ENCODE assay signal across 26 cellular contexts in the genomic region with DNA sequence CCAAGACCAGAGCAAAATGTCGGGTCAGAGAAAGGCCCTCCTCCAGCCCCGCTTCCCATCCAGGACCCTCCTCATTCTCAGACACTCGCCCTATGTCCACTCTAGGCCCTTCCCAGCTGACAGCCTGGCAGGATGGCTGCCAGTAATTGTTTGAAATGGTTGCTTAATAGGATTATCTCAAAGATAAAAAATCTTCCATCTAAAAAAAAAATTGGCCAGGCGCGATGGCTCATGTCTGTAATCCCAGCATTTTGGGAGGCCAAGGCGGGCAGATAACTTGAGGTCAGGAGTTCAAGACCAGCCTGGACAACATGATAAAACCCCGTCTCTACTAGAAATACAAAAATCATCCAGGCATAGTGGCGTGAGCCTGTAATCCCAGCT. TPM values are rescaled to one million over a fixed set of nuclear protein-coding genes. Genes with fewer than 3 reads are reported as not detected.
DNase-seq lines count a peak whose midpoint lies in the region; ATAC-seq, FAIRE-seq and TF ChIP-seq lines count a peak whose summit lies in the region.
"Had no signal": no experiment of that assay in that cellular context is flagged by ENCODE, and none has a peak within 500 bp of the region (broad histone marks: within the 10 kb centered on the region; RNA-seq: fewer than 3 reads in every experiment).

No MANE protein-coding gene starts in this region.

- no peaks in the 10 kb centered on the region for H4K20me1 ChIP-seq in HepG2 (ENCODE audit: insufficient read depth, low read length)
- H4K20me1 ChIP-seq: BLaER1 treated with 17β-estradiol and CSF1 and Interleukin-3, amounts not matched to agents 10 nM and 100 nM had no signal

- TF ChIP-seq CTCF in liver (IDR thresholded peaks at IDR 0.05; ENCODE audit: low read depth, low read length, missing input control) (no peak), HepG2 (CRISPR knock-in tag; IDR thresholded peaks at IDR 0.05) (no peak), neural crest cell (conservative IDR thresholded peaks at IDR 0.05) (no peak), mucosa of descending colon (IDR thresholded peaks at IDR 0.05) (no peak)

- in situ Hi-C loops in HepG2 (cut with HindIII; ENCODE audit: extremely low pct_ligation_motif_present, low pct_unique_long_range_greater_than_20kb), result no loop called here

- ATAC-seq in HepG2 (no peak), SK-N-SH treated with all-trans-retinoic acid at 6 μM for 48 hours (no peak), left lobe of liver (peak; percentile 19), mucosa of descending colon (no peak), GM21528 (IDR thresholded peaks at IDR 0.05; ENCODE audit: low FRiP score, unreplicated experiment) (no peak)
- ATAC-seq: A549, GM12878 had no signal

- no peak for TF ChIP-seq RAD21 in liver (IDR thresholded peaks at IDR 0.05)
- TF ChIP-seq RAD21 in HepG2 (CRISPR knock-in tag; IDR thresholded peaks at IDR 0.05), result no peak

- H3K4me3 ChIP-seq in liver (ENCODE audit: low read depth in 1 of 3, low read length in 3 of 3), result no peak overlapping the region
- no peak overlapping the region for H3K4me3 ChIP-seq in HepG2 (replicated peaks in 1 of 3; ENCODE audit: insufficient read depth in 1 of 3, low read depth in 2 of 3, low read length in 3 of 3)
- no peak overlapping the region for H3K4me3 ChIP-seq in mucosa of descending colon
- H3K4me3 ChIP-seq: A549; BLaER1 treated with 17β-estradiol and CSF1 and Interleukin-3, amounts not matched to agents 10 nM and 100 nM; GM12878; HAP-1 had no signal

- TF ChIP-seq EP300 in HepG2 (IDR thresholded peaks at IDR 0.05; ENCODE audit: low read depth in 2 of 2, low read length in 2 of 2), result no peak
- TF ChIP-seq EP300 in HepG2 (CRISPR knock-in tag; IDR thresholded peaks at IDR 0.05; ENCODE audit: borderline replicate concordance), result no peak

- H3K9ac ChIP-seq in liver (ENCODE audit: low read depth in 1 of 2, low read length in 2 of 2) (no peak overlapping the region), HepG2 (ENCODE audit: insufficient read depth, low read depth, low read length) (no peak overlapping the region)
- H3K9ac ChIP-seq: BLaER1 treated with 17β-estradiol and CSF1 and Interleukin-3, amounts not matched to agents 10 nM and 100 nM had no signal

- H3K36me3 Mint-ChIP-seq in neural crest cell (ENCODE audit: low read depth), result no peaks in the 10 kb centered on the region

- H3K27me3 Mint-ChIP-seq in neural crest cell (ENCODE audit: low read depth), result peaks cover 7% of the 10 kb centered on the region

- no TSS peak for BruUV-seq in HepG2 (replicated peaks; lab: Mats Ljungman, UMichigan)

- peaks cover 3 to 9% (median 6%) of the 10 kb centered on the region in 4 donors for H3K4me1 ChIP-seq in liver (ENCODE audit: control insufficient read depth in 4 of 4, insufficient read depth in 4 of 4, low read length in 3 of 4)
- H3K4me1 ChIP-seq in HepG2 (ENCODE audit: insufficient read depth, low read length), result peaks cover 2% of the 10 kb centered on the region
- no peaks in the 10 kb centered on the region for H3K4me1 ChIP-seq in mucosa of descending colon (ENCODE audit: low read depth)
- H3K4me1 ChIP-seq: BE2C, HAP-1 had no signal

- no peak for DNase-seq in HepG2 (ENCODE audit: low spot score)
- DNase-seq in left lobe of liver (ENCODE audit: low spot score), result no peak
- DNase-seq in neural crest cell (ENCODE audit: low read depth, low spot score), result no peak
- no peak for DNase-seq in NCI-H1417 (lab: John Stamatoyannopoulos, UW)
- no peak for DNase-seq in mucosa of descending colon
- DNase-seq: ACHN; AML-193; BE2C; CD4-positive, alpha-beta T cell; CD8-positive, alpha-beta memory T cell; DMS 273 treated with DMSO at 0.1 percent for 48 hours; DMS79; EL; GDM1; GOT3; HFFc6 had no signal

- POLR2A ChIA-PET in HepG2 (lab: Yijun Ruan, JAX), result no interaction called here

- H3K27ac ChIP-seq in liver (ENCODE audit: low read depth in 1 of 2, low read length in 2 of 2), result no peak overlapping the region
- H3K27ac ChIP-seq in HepG2 (ENCODE audit: extremely low read length, insufficient read depth, low read length), result no peak overlapping the region
- H3K27ac ChIP-seq: A549; BLaER1 treated with 17β-estradiol and CSF1 and Interleukin-3, amounts not matched to agents 10 nM and 100 nM had no signal

- TF ChIP-seq POLR2A in HepG2 (IDR thresholded peaks at IDR 0.05; ENCODE audit: insufficient read depth in 1 of 2, low read depth in 2 of 2, low read length in 2 of 2), result no peak

- no peak overlapping the region for H3K4me2 ChIP-seq in HepG2 (ENCODE audit: low read depth, low read length)
- H3K4me2 ChIP-seq: A549; BLaER1 treated with 17β-estradiol and CSF1 and Interleukin-3, amounts not matched to agents 10 nM and 100 nM had no signal

- no peaks in the 10 kb centered on the region for H3K9me3 Mint-ChIP-seq in neural crest cell
- H3K9me3 Mint-ChIP-seq: CD4-positive, alpha-beta T cell; CD8-positive, alpha-beta memory T cell; HFFc6 had no signal

- H3K36me3 ChIP-seq in liver (ENCODE audit: control insufficient read depth in 4 of 4, insufficient read depth in 3 of 4, low read depth in 1 of 4, low read length in 3 of 4), result no peaks in the 10 kb centered on the region
- H3K36me3 ChIP-seq in HepG2 (replicated peaks in 1 of 2; ENCODE audit: control insufficient read depth in 1 of 2, insufficient read depth in 2 of 2, low read length in 2 of 2), result no peaks in the 10 kb centered on the region
- H3K36me3 ChIP-seq in mucosa of descending colon (ENCODE audit: low read depth), result no peaks in the 10 kb centered on the region
- H3K36me3 ChIP-seq: BE2C; BLaER1 treated with 17β-estradiol and CSF1 and Interleukin-3, amounts not matched to agents 10 nM and 100 nM; HAP-1 had no signal

- no peak overlapping the region for H3K4me3 Mint-ChIP-seq in neural crest cell
- H3K4me3 Mint-ChIP-seq: CD14-positive monocyte; CD4-positive, alpha-beta T cell; CD8-positive, alpha-beta memory T cell; HFFc6 had no signal

- 67% methylated on average over 8 of the region's 8 CpGs for WGBS in liver
- 71% methylated on average over 8 of the region's 8 CpGs for WGBS in HepG2 (ENCODE audit: low lambda C conversion rate)

- no peak for FAIRE-seq in HepG2 (lab: Jason Lieb, UNC)
- FAIRE-seq: A549, D721Med, GM12878, H54 had no signal

- H2AFZ ChIP-seq in HepG2 (ENCODE audit: low read length), result no peak overlapping the region

- H3K4me1 Mint-ChIP-seq in neural crest cell, result no peaks in the 10 kb centered on the region
- H3K4me1 Mint-ChIP-seq: CD8-positive, alpha-beta memory T cell had no signal

- no peaks in the 10 kb centered on the region for H3K79me2 ChIP-seq in HepG2 (ENCODE audit: insufficient read depth, low read length)

- H3K27me3 ChIP-seq in liver (ENCODE audit: control insufficient read depth in 4 of 4, insufficient read depth in 4 of 4, low read length in 3 of 4) (no peaks in the 10 kb centered on the region), HepG2 (ENCODE audit: control insufficient read depth in 1 of 2, insufficient read depth in 2 of 2, low read length in 2 of 2) (peaks cover 3 to 14% of the 10 kb centered on the region in 2 experiments; a peak in 3 of 5 replicates)
- H3K27me3 ChIP-seq: BE2C; BLaER1 treated with 17β-estradiol and CSF1 and Interleukin-3, amounts not matched to agents 10 nM and 100 nM had no signal

- H3K9me3 ChIP-seq in liver (ENCODE audit: control insufficient read depth in 4 of 4, low read length in 3 of 4), result no peaks in the 10 kb centered on the region
- no peaks in the 10 kb centered on the region for H3K9me3 ChIP-seq in HepG2 (ENCODE audit: low read length)
- no peaks in the 10 kb centered on the region for H3K9me3 ChIP-seq in mucosa of descending colon
- H3K9me3 ChIP-seq: A549, BE2C, HAP-1 had no signal

- peak overlapping the region; percentile 79 for H3K27ac Mint-ChIP-seq in neural crest cell (ENCODE audit: unreplicated experiment)
- H3K27ac Mint-ChIP-seq: CD4-positive, alpha-beta T cell; CD8-positive, alpha-beta memory T cell; HFFc6 had no signal

- CTCF ChIA-PET in HepG2 (lab: Yijun Ruan, JAX; ENCODE audit: low intra/inter-chr PET ratio, low total read pairs), result no interaction called here

- intact Hi-C loops in HepG2 (cut with micrococcal nuclease; ENCODE audit: unreplicated experiment) (no loop called here), mucosa of descending colon (cut with DNase I, micrococcal nuclease) (no loop called here)

TF ChIP-seq in liver, 16 proteins besides CTCF, POLR2A, EP300 and RAD21 (continues in another document):
- TF ChIP-seq YY1 (IDR thresholded peaks at IDR 0.05), result peak; percentile 23
- no peak for TF ChIP-seq HNF4G (IDR thresholded peaks at IDR 0.05)
- peak in 1 of 2 donors; percentile 58 for TF ChIP-seq RXRA (IDR thresholded peaks at IDR 0.05)

TF ChIP-seq in HepG2, 621 proteins besides CTCF, POLR2A, EP300 and RAD21 (continues in another document):
- TF ChIP-seq XBP1 (CRISPR knock-in tag; IDR thresholded peaks at IDR 0.05) (no peak), KDM4B (CRISPR knock-in tag; IDR thresholded peaks at IDR 0.05) (no peak)

TF ChIP-seq in SK-N-SH treated with all-trans-retinoic acid at 6 μM for 48 hours, 23 proteins besides CTCF, POLR2A, EP300 and RAD21 (continues in another document):
- TF ChIP-seq ZFP30 (CRISPR knock-in tag; IDR thresholded peaks at IDR 0.05), result no peak

RNA-seq across cellular contexts. Expression of a gene that starts 32.4 kb away (rescaled TPM):
- total RNA-seq in liver (not detected), HepG2 (2016; rRNA removed; fragmentation: Illumina TruSeq; extraction: Trizol) (not detected in 2 replicates), left lobe of liver (2.0 TPM), neural crest cell (not detected in 2 replicates), mucosa of descending colon (not detected)
- polyA plus RNA-seq in liver (not detected), HepG2 (2011; rRNA removed) (not detected in 2 replicates)
- total RNA-seq in HepG2 (2016; cell fraction: cytosol; rRNA removed; fragmentation: Illumina TruSeq; extraction: Trizol; ENCODE audit: low read depth), result not detected in 2 replicates
- not detected in 2 replicates for total RNA-seq in HepG2 (2016; cell fraction: insoluble cytoplasmic fraction; rRNA removed; fragmentation: Illumina TruSeq; extraction: Trizol)
- not detected in 2 replicates for total RNA-seq in HepG2 (2016; cell fraction: membrane; rRNA removed; fragmentation: Illumina TruSeq; extraction: Trizol)
- total RNA-seq in HepG2 (2016; cell fraction: nucleus; rRNA removed; fragmentation: Illumina TruSeq; extraction: Trizol), result not detected in 2 replicates
- not detected in 2 replicates for polyA plus RNA-seq in HepG2 (2011; cell fraction: cytosol; rRNA removed)
- polyA plus RNA-seq in HepG2 (2011; cell fraction: nucleus; rRNA removed), result not detected in 2 replicates
- not detected in 2 replicates for polyA plus RNA-seq in HepG2 (2012)
- not detected in 2 replicates for polyA plus RNA-seq in HepG2 (2016; cell fraction: cytosol; fragmentation: Illumina TruSeq; extraction: Trizol; ENCODE audit: low read depth)
- polyA plus RNA-seq in HepG2 (2016; cell fraction: insoluble cytoplasmic fraction; fragmentation: Illumina TruSeq; extraction: Trizol; ENCODE audit: low read depth), result not detected in 2 replicates
- polyA plus RNA-seq in HepG2 (2016; cell fraction: membrane; fragmentation: Illumina TruSeq; extraction: Trizol; ENCODE audit: low read depth), result not detected in 2 replicates
- not detected in 2 replicates for polyA plus RNA-seq in HepG2 (2016; cell fraction: nucleus; fragmentation: Illumina TruSeq; extraction: Trizol; ENCODE audit: insufficient read depth, low read depth)
- polyA minus RNA-seq in HepG2 (2011; rRNA and poly(A)+ RNA removed; ENCODE audit: low replicate concordance), result not detected in 2 replicates
- polyA minus RNA-seq in HepG2 (2011; cell fraction: cytosol; rRNA and poly(A)+ RNA removed), result not detected in 2 replicates
- not detected in 2 replicates for polyA minus RNA-seq in HepG2 (2011; cell fraction: nucleus; rRNA and poly(A)+ RNA removed)
- total RNA-seq: CD4-positive, alpha-beta T cell; CD8-positive, alpha-beta memory T cell; GM12878; HFFc6 had no signal
- polyA plus RNA-seq: CD14-positive monocyte; CD8-positive, alpha-beta memory T cell; GM12878 had no signal
